In genomic region chr10:21399392-21400015, GRCh38 we compare ENCODE assay signal across 10 cellular contexts.
DNase-seq lines count a peak whose midpoint lies in the region; ATAC-seq and TF ChIP-seq lines count a peak whose summit lies in the region.
"Had no signal": no experiment of that assay in that cellular context is flagged by ENCODE, and none has a peak within 500 bp of the region (broad histone marks: within the 10 kb centered on the region; RNA-seq: fewer than 3 reads in every experiment).

No MANE protein-coding gene starts in this region.

- H3K27ac ChIP-seq in cardiac muscle cell (peak overlapping the region; percentile 52), foreskin keratinocyte (peak overlapping the region; percentile 85), thyroid gland (no peak overlapping the region)
- H3K27ac ChIP-seq: C4-2B had no signal

- peaks cover 0 to 4% (median 0%) of the 10 kb centered on the region in 3 donors for H3K27me3 Mint-ChIP-seq in immature natural killer cell (ENCODE audit: low read depth in 3 of 3)

- intact Hi-C loops in Right ventricle myocardium superior (cut with DNase I) (no loop called here), thyroid gland (cut with DNase I) (no loop called here)

- no peak for TF ChIP-seq POLR2A in thyroid gland (IDR thresholded peaks at IDR 0.05)

- TF ChIP-seq CTCF in cardiac muscle cell (IDR thresholded peaks at IDR 0.05; ENCODE audit: low read depth, low read length) (no peak), foreskin keratinocyte (conservative IDR thresholded peaks at IDR 0.05) (no peak), thyroid gland (IDR thresholded peaks at IDR 0.05) (no peak)

- H3K4me1 Mint-ChIP-seq in immature natural killer cell: no peaks in the 10 kb centered on the region

- H3K36me3 ChIP-seq in cardiac muscle cell (no peaks in the 10 kb centered on the region), thyroid gland (no peaks in the 10 kb centered on the region)

- H3K9me3 ChIP-seq in cardiac muscle cell (ENCODE audit: low read depth) (no peaks in the 10 kb centered on the region), thyroid gland (no peaks in the 10 kb centered on the region)

- no peak overlapping the region for H3K27ac Mint-ChIP-seq in immature natural killer cell

- no peak overlapping the region for H3K4me3 ChIP-seq in cardiac muscle cell
- no peak overlapping the region for H3K4me3 ChIP-seq in thyroid gland (replicated peaks in 1 of 3)

- H3K27me3 ChIP-seq in cardiac muscle cell: no peaks in the 10 kb centered on the region
- no peaks in the 10 kb centered on the region for H3K27me3 ChIP-seq in foreskin keratinocyte
- H3K27me3 ChIP-seq in thyroid gland: no peaks in the 10 kb centered on the region

- peaks cover 0 to 3% (median 0%) of the 10 kb centered on the region in 6 donors for H3K9me3 Mint-ChIP-seq in immature natural killer cell

- WGBS in thyroid gland, 2 donors: 41 to 46% methylated on average over 6 of the region's 6 CpGs

- H3K4me3 Mint-ChIP-seq in immature natural killer cell: no peak overlapping the region

- H3K36me3 Mint-ChIP-seq in immature natural killer cell: no peaks in the 10 kb centered on the region

- DNase-seq in cardiac muscle cell (ENCODE audit: low read depth in 1 of 2, low spot score in 1 of 2) (peak; percentile 77 to 93), Right ventricle myocardium superior (no peak), SHP77 (lab: John Stamatoyannopoulos, UW) (peak; percentile 85 to 90), foreskin keratinocyte (peak; percentile 93 to 97), thyroid gland (no peak), immature natural killer cell (no peak)
- DNase-seq in activated naive CD4-positive, alpha-beta T cell treated with Interleukin-2 at 50 U/mL for 16 hours: no peak
- DNase-seq: effector CD4-positive, alpha-beta T cell had no signal

- no peak for ATAC-seq in Right ventricle myocardium superior (ENCODE audit: poor library complexity)
- ATAC-seq in foreskin keratinocyte: peak; percentile 83
- no peak for ATAC-seq in GM19467 (IDR thresholded peaks at IDR 0.05; ENCODE audit: unreplicated experiment)

- H3K4me1 ChIP-seq in cardiac muscle cell (ENCODE audit: low read depth) (peaks cover 12% of the 10 kb centered on the region), foreskin keratinocyte (peaks cover 24% of the 10 kb centered on the region), thyroid gland (peaks cover 0 to 12% of the 10 kb centered on the region in 2 donors)

Comparison
In these comparisons a context has a peak if more than half of its experiments do, and no peak if none do; other contexts are left out.
1. DNase-seq: peak in cardiac muscle cell (2 of 2), SHP77 (2 of 2) and foreskin keratinocyte (2 of 2); none in Right ventricle myocardium superior (single experiment), thyroid gland (0 of 2), activated naive CD4-positive, alpha-beta T cell treated with Interleukin-2 at 50 U/mL for 16 hours (single experiment) and immature natural killer cell (0 of 3).
2. H3K27ac ChIP-seq: peak in cardiac muscle cell (single experiment) and foreskin keratinocyte (single experiment); none in thyroid gland (0 of 3).